20 cellular contexts compared by ENCODE assay signal in the genomic region with DNA sequence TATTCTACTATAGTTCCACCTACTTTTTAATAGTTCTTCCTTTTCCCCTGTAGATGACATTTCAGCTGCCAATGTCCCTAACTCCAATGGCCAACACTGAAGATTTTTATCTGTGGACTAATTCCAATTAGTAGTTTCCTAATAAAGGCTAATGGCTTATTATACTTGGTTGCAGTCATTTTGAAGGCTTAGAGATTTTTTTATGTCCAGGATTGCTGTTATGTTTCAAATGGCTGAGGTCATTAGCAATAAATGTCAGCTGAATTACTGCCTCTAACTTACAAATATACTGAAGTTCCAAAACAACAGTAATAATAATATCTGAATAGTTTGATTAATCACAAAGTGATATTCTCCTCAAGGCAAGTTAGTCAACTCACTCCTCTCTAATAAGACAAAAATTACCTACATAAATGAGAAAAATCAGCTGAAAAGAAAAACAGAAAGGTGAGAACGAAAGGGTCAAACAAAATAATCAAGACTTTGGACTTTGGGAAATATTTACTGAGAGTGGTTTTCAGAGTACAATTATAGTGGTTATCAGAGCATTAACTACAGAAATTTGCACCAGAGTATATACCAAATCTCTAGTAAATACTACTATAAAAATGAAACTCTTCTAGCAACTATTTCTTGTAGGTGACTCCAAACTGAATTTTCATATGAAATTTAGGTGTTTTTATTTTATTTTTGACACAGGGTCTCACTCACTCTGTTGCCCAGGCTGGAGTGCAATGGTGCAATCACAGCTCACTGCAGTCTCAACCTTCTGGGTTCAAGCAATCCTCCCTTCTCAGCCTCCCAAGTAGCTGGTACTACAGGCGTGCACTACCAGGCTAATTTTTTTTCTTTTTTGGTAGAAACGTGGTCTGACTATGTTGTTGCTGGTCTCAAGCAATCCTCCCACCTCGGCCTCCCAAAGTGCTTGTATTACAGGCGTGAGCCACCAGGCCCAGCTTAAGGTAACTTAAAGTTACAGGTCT. TPM values are rescaled to one million over a fixed set of nuclear protein-coding genes. Genes with fewer than 3 reads are reported as not detected.
DNase-seq lines count a peak whose midpoint lies in the region; ATAC-seq, FAIRE-seq and TF ChIP-seq lines count a peak whose summit lies in the region.
"Had no signal": no experiment of that assay in that cellular context is flagged by ENCODE, and none has a peak within 500 bp of the region (broad histone marks: within the 10 kb centered on the region; RNA-seq: fewer than 3 reads in every experiment).

No MANE protein-coding gene starts in this region.

- peak overlapping the region; percentile 26 for H3K27ac Mint-ChIP-seq in activated T-cell treated with anti-CD3 and anti-CD28 coated beads, Interleukin-2, amount 50 U/mL, for 24 hours
- H3K27ac Mint-ChIP-seq in effector memory CD8-positive, alpha-beta T cell, result no peak overlapping the region
- H3K27ac Mint-ChIP-seq: nephron progenitor cell had no signal

- peaks cover 44% of the 10 kb centered on the region for H3K4me1 ChIP-seq in Loucy (ENCODE audit: insufficient read depth, low read length, poor library complexity, severe bottlenecking)
- H3K4me1 ChIP-seq in small intestine (ENCODE audit: control insufficient read depth in 2 of 2, insufficient read depth in 1 of 2, low read depth in 1 of 2, low read length in 1 of 2), result peaks cover 2 to 6% of the 10 kb centered on the region in 2 donors

- ATAC-seq in GM18502 (IDR thresholded peaks at IDR 0.05; ENCODE audit: poor library complexity, unreplicated experiment) (no peak), GM21390 (IDR thresholded peaks at IDR 0.05; ENCODE audit: unreplicated experiment) (no peak)
- ATAC-seq in effector memory CD8-positive, alpha-beta T cell (replicated peaks), result no peak
- ATAC-seq: heart right ventricle had no signal

- H3K9ac ChIP-seq in Loucy (ENCODE audit: low read depth, low read length, poor library complexity, severe bottlenecking), result peak overlapping the region; percentile 33

- no peaks in the 10 kb centered on the region for H3K9me3 Mint-ChIP-seq in activated T-cell treated with anti-CD3 and anti-CD28 coated beads, Interleukin-2, amount 50 U/mL, for 24 hours
- H3K9me3 Mint-ChIP-seq in effector memory CD8-positive, alpha-beta T cell, result no peaks in the 10 kb centered on the region
- H3K9me3 Mint-ChIP-seq: central memory CD8-positive, alpha-beta T cell; nephron progenitor cell had no signal

- TF ChIP-seq CTCF in Loucy (conservative IDR thresholded peaks at IDR 0.05; ENCODE audit: low read length) (no peak), fibroblast of villous mesenchyme (IDR thresholded peaks at IDR 0.05; ENCODE audit: insufficient read depth, low read depth, low read length) (no peak)

- peaks cover 2% of the 10 kb centered on the region; the same call in 1 of the 2 replicates for H3F3A ChIP-seq in Loucy (ENCODE audit: low read depth)

- H3K4me3 Mint-ChIP-seq in activated T-cell treated with anti-CD3 and anti-CD28 coated beads, Interleukin-2, amount 50 U/mL, for 24 hours, result no peak overlapping the region
- no peak overlapping the region for H3K4me3 Mint-ChIP-seq in effector memory CD8-positive, alpha-beta T cell
- H3K4me3 Mint-ChIP-seq: central memory CD8-positive, alpha-beta T cell; nephron progenitor cell had no signal

- no peak for FAIRE-seq in small intestine (lab: Jason Lieb, UNC)
- FAIRE-seq: A204.1, H1 had no signal

- no peaks in the 10 kb centered on the region for H3K9me2 ChIP-seq in Loucy (replicated peaks; ENCODE audit: low read depth, low read length)

- no peak overlapping the region for H3K27ac ChIP-seq in small intestine (ENCODE audit: low read depth in 1 of 2, low read length in 1 of 2)
- H3K27ac ChIP-seq: heart right ventricle, thoracic aorta, WERI-Rb-1 had no signal

- H4K20me1 ChIP-seq in Loucy (ENCODE audit: insufficient read depth, low read length, poor library complexity, severe bottlenecking), result peaks cover 84% of the 10 kb centered on the region

- peak overlapping the region; percentile 97 for H3K4me3 ChIP-seq in Loucy (ENCODE audit: low read length, poor library complexity, severe bottlenecking)
- no peak overlapping the region for H3K4me3 ChIP-seq in fibroblast of villous mesenchyme (ENCODE audit: low read depth, low read length)
- H3K4me3 ChIP-seq in small intestine (ENCODE audit: low read depth in 1 of 2, low read length in 2 of 2), result no peak overlapping the region
- H3K4me3 ChIP-seq: heart right ventricle, thoracic aorta had no signal

- H3K79me2 ChIP-seq in Loucy (ENCODE audit: insufficient read depth, low read length), result peaks cover 86% of the 10 kb centered on the region

- H3K27me3 ChIP-seq in Loucy (ENCODE audit: insufficient read depth, low read length, poor library complexity, severe bottlenecking) (no peaks in the 10 kb centered on the region), small intestine (ENCODE audit: control insufficient read depth in 2 of 2, insufficient read depth in 2 of 2, low read length in 2 of 2) (no peaks in the 10 kb centered on the region)
- H3K27me3 ChIP-seq: heart right ventricle had no signal

- H3K36me3 ChIP-seq in Loucy (ENCODE audit: insufficient read depth, low read length), result no peaks in the 10 kb centered on the region
- no peaks in the 10 kb centered on the region for H3K36me3 ChIP-seq in small intestine (ENCODE audit: control insufficient read depth in 2 of 2, insufficient read depth in 2 of 2, low read length in 2 of 2)
- H3K36me3 ChIP-seq: thoracic aorta, WERI-Rb-1 had no signal

- peaks cover 55% of the 10 kb centered on the region for H3K4me1 Mint-ChIP-seq in activated T-cell treated with anti-CD3 and anti-CD28 coated beads, Interleukin-2, amount 50 U/mL, for 24 hours (ENCODE audit: low read depth)
- H3K4me1 Mint-ChIP-seq in effector memory CD8-positive, alpha-beta T cell (ENCODE audit: low read depth in 2 of 2), result peaks cover 31 to 33% of the 10 kb centered on the region in 2 donors

- 62 to 77% (median 64%) methylated on average over 5 of the region's 5 CpGs for WGBS in small intestine, 3 donors

- H3K9me3 ChIP-seq in Loucy (ENCODE audit: insufficient read depth, low read depth, low read length), result no peaks in the 10 kb centered on the region
- H3K9me3 ChIP-seq in small intestine (ENCODE audit: control insufficient read depth, low read depth), result no peaks in the 10 kb centered on the region
- H3K9me3 ChIP-seq: heart right ventricle, thoracic aorta had no signal

- no peak for DNase-seq in activated T-cell treated with anti-CD3 and anti-CD28 coated beads, Interleukin-2, amount 50 U/mL, for 24 hours
- DNase-seq in activated T-cell treated with anti-CD3 and anti-CD28 coated beads for 4 hours (no peak), fibroblast of villous mesenchyme (ENCODE audit: low read depth) (peak; percentile 52), small intestine (peak; percentile 10)
- DNase-seq in effector memory CD8-positive, alpha-beta T cell, result no peak
- DNase-seq: C1 segment of cervical spinal cord; DMS79; effector CD8-positive, alpha-beta T cell; heart right ventricle; NCI-H1694; NCI-H226; nephron progenitor cell; WERI-Rb-1 had no signal

- no peaks in the 10 kb centered on the region for H3K27me3 Mint-ChIP-seq in activated T-cell treated with anti-CD3 and anti-CD28 coated beads, Interleukin-2, amount 50 U/mL, for 24 hours
- H3K27me3 Mint-ChIP-seq in effector memory CD8-positive, alpha-beta T cell, result no peaks in the 10 kb centered on the region
- H3K27me3 Mint-ChIP-seq: central memory CD8-positive, alpha-beta T cell had no signal

- H3K4me2 ChIP-seq in Loucy (ENCODE audit: low read depth, low read length, poor library complexity, severe bottlenecking), result peak overlapping the region; percentile 80

- H3K36me3 Mint-ChIP-seq in activated T-cell treated with anti-CD3 and anti-CD28 coated beads, Interleukin-2, amount 50 U/mL, for 24 hours (ENCODE audit: low read depth), result peaks cover 47% of the 10 kb centered on the region
- peaks cover 37% of the 10 kb centered on the region for H3K36me3 Mint-ChIP-seq in effector memory CD8-positive, alpha-beta T cell (ENCODE audit: insufficient read depth)

- no peak overlapping the region for H2AFZ ChIP-seq in Loucy (ENCODE audit: low read length)

RNA-seq across cellular contexts. Expression of gene ZZZ3, which starts 3.5 kb away (rescaled TPM):
- 63.8 and 94.6 TPM in 2 replicates for total RNA-seq in fibroblast of villous mesenchyme
- polyA plus RNA-seq in small intestine, result 10 to 100 TPM in 1 of 3 donors, 1 to 10 TPM in 2; 7.8 to 14.2 (median 9.8) TPM

Comparison
In these comparisons a context has a peak if more than half of its experiments do, and no peak if none do; other contexts are left out.
1. DNase-seq: peak in fibroblast of villous mesenchyme (single experiment) and small intestine (single experiment); none in activated T-cell treated with anti-CD3 and anti-CD28 coated beads, Interleukin-2, amount 50 U/mL, for 24 hours (single experiment), activated T-cell treated with anti-CD3 and anti-CD28 coated beads for 4 hours (single experiment) and effector memory CD8-positive, alpha-beta T cell (0 of 3).